ENCODE assay signal across 39 cellular contexts in genomic region chr2:196128749-196129148, GRCh38.
"Had no signal": no experiment of that assay in that cellular context is flagged by ENCODE, and none has a peak within 500 bp of the region (broad histone marks: within the 10 kb centered on the region; RNA-seq: fewer than 3 reads in every experiment).

No MANE protein-coding gene starts in this region.

- H3K4me3 Mint-ChIP-seq: activated CD4-positive, alpha-beta memory T cell treated with anti-CD3 and anti-CD28 coated beads, Interleukin-2, amount 10 ng/mL, durations not matched to agents 7 days and 5 days; activated CD4-positive, alpha-beta T cell treated with anti-CD3 and anti-CD28 coated beads for 36 hours; activated CD4-positive, alpha-beta T cell treated with anti-CD3 and anti-CD28 coated beads, Interleukin-2, amount 10 ng/mL, durations not matched to agents 7 days and 5 days; activated naive CD4-positive, alpha-beta T cell treated with anti-CD3 and anti-CD28 coated beads for 36 hours; activated naive CD4-positive, alpha-beta T cell treated with anti-CD3 and anti-CD28 coated beads, Interleukin-2, amount 50 U/mL, for 24 hours; activated naive CD8-positive, alpha-beta T cell treated with anti-CD3 and anti-CD28 coated beads for 36 hours; activated naive CD8-positive, alpha-beta T cell treated with anti-CD3 and anti-CD28 coated beads, Interleukin-2, amount 50 U/mL, for 24 hours; activated T-cell treated with anti-CD3 and anti-CD28 coated beads, Interleukin-2, amount 50 U/mL, for 4 hours; activated T-helper 1 cell treated with anti-CD3 and anti-CD28 coated beads, Interleukin-12 subunit alpha, Interleukin-12 subunit beta, Interleukin-2, Interleukin-4 antibody, amounts not matched to agents 30 ng/mL and 10 ng/mL and 1 ng/mL, durations not matched to agents 14 hours and 24 hours and 36 hours; brain; dendritic cell treated with granulocyte-macrophage colony-stimulating factor and Interleukin-4, amounts not matched to agents 40 ng/mL and 50 ng/mL, for 4 days; T-helper 17 cell; T-helper 2 cell treated with Interferon-gamma antibody and Interleukin-4, amounts not matched to agents 5 μg/mL and 100 μg/mL, for 36 hours had no signal

- H3K27ac ChIP-seq: adrenal gland, ascending aorta, breast epithelium, cardiac muscle cell, coronary artery, dorsolateral prefrontal cortex, esophagus muscularis mucosa, foreskin keratinocyte, gastrocnemius medialis, heart left ventricle had no signal

- H3K4me3 ChIP-seq: adrenal gland, ascending aorta, breast epithelium, cardiac muscle cell, coronary artery, dorsolateral prefrontal cortex, esophagus muscularis mucosa, gastrocnemius medialis, heart left ventricle had no signal

- H3K4me1 Mint-ChIP-seq: brain had no signal

- H3K27me3 ChIP-seq: adrenal gland, ascending aorta, breast epithelium, cardiac muscle cell, dorsolateral prefrontal cortex, esophagus muscularis mucosa, foreskin keratinocyte, gastrocnemius medialis, heart left ventricle had no signal

- H3K27me3 Mint-ChIP-seq: activated CD4-positive, alpha-beta memory T cell treated with anti-CD3 and anti-CD28 coated beads, Interleukin-2, amount 10 ng/mL, durations not matched to agents 7 days and 5 days; activated CD4-positive, alpha-beta T cell treated with anti-CD3 and anti-CD28 coated beads for 36 hours; activated CD4-positive, alpha-beta T cell treated with anti-CD3 and anti-CD28 coated beads, Interleukin-2, amount 10 ng/mL, durations not matched to agents 7 days and 5 days; activated naive CD4-positive, alpha-beta T cell treated with anti-CD3 and anti-CD28 coated beads, Interleukin-2, amount 50 U/mL, for 24 hours; activated naive CD8-positive, alpha-beta T cell treated with anti-CD3 and anti-CD28 coated beads for 36 hours; activated naive CD8-positive, alpha-beta T cell treated with anti-CD3 and anti-CD28 coated beads, Interleukin-2, amount 50 U/mL, for 24 hours; brain; dendritic cell treated with granulocyte-macrophage colony-stimulating factor and Interleukin-4, amounts not matched to agents 40 ng/mL and 50 ng/mL, for 4 days; T-helper 17 cell had no signal

- H3K36me3 ChIP-seq: adrenal gland, ascending aorta, breast epithelium, cardiac muscle cell, esophagus muscularis mucosa, gastrocnemius medialis had no signal

- ATAC-seq: activated CD4-positive, alpha-beta T cell treated with anti-CD3 and anti-CD28 coated beads for 36 hours; activated naive CD8-positive, alpha-beta T cell treated with anti-CD3 and anti-CD28 coated beads, Interleukin-2, amount 50 U/mL, for 24 hours; activated T-cell treated with anti-CD3 and anti-CD28 coated beads, Interleukin-2, amount 50 U/mL, for 4 hours; foreskin keratinocyte; gastrocnemius medialis; heart left ventricle; T-helper 17 cell had no signal

- H3K27ac Mint-ChIP-seq: activated CD4-positive, alpha-beta memory T cell treated with anti-CD3 and anti-CD28 coated beads, Interleukin-2, amount 10 ng/mL, durations not matched to agents 7 days and 5 days; activated CD4-positive, alpha-beta T cell treated with anti-CD3 and anti-CD28 coated beads for 36 hours; activated CD4-positive, alpha-beta T cell treated with anti-CD3 and anti-CD28 coated beads, Interleukin-2, amount 10 ng/mL, durations not matched to agents 7 days and 5 days; activated naive CD4-positive, alpha-beta T cell treated with anti-CD3 and anti-CD28 coated beads for 36 hours; activated naive CD4-positive, alpha-beta T cell treated with anti-CD3 and anti-CD28 coated beads, Interleukin-2, amount 50 U/mL, for 24 hours; activated naive CD8-positive, alpha-beta T cell treated with anti-CD3 and anti-CD28 coated beads for 36 hours; activated naive CD8-positive, alpha-beta T cell treated with anti-CD3 and anti-CD28 coated beads, Interleukin-2, amount 50 U/mL, for 24 hours; activated T-helper 1 cell treated with anti-CD3 and anti-CD28 coated beads, Interleukin-12 subunit alpha, Interleukin-12 subunit beta, Interleukin-2, Interleukin-4 antibody, amounts not matched to agents 30 ng/mL and 10 ng/mL and 1 ng/mL, durations not matched to agents 14 hours and 24 hours and 36 hours; activated T-helper 2 cell treated with anti-CD3 and anti-CD28 coated beads, Interferon-gamma antibody, Interleukin-2, Interleukin-4, amounts not matched to agents 10 μg/mL and 5 μg/mL and 100 μg/mL, durations not matched to agents 14 hours and 24 hours and 36 hours; brain; dendritic cell treated with granulocyte-macrophage colony-stimulating factor and Interleukin-4, amounts not matched to agents 40 ng/mL and 50 ng/mL, for 4 days; T-helper 17 cell; T-helper 2 cell treated with Interferon-gamma antibody and Interleukin-4, amounts not matched to agents 5 μg/mL and 100 μg/mL, for 36 hours had no signal

- H3K4me1 ChIP-seq: adrenal gland, breast epithelium, esophagus muscularis mucosa, foreskin keratinocyte, gastrocnemius medialis had no signal

- DNase-seq: activated CD4-positive, alpha-beta memory T cell treated with anti-CD3 and anti-CD28 coated beads, Interleukin-2, amount 10 ng/mL, durations not matched to agents 7 days and 5 days; activated CD4-positive, alpha-beta T cell treated with anti-CD3 and anti-CD28 coated beads for 36 hours; activated CD4-positive, alpha-beta T cell treated with anti-CD3 and anti-CD28 coated beads, Interleukin-2, amount 10 ng/mL, durations not matched to agents 7 days and 5 days; activated CD4-positive, alpha-beta T cell treated with anti-CD3 and anti-CD28 coated beads, Interleukin-2, amount 50 U/mL, for 4 hours; activated CD4-positive, CD25-positive, alpha-beta regulatory T cell; activated CD4-positive, CD25-positive, alpha-beta regulatory T cell treated with anti-CD3 and anti-CD28 coated beads, Interleukin-2, amount 50 U/mL, for 72 hours; activated CD8-positive, alpha-beta memory T cell treated with anti-CD3 and anti-CD28 coated beads, Interleukin-2, amount 50 U/mL, for 48 hours; activated effector memory CD4-positive, alpha-beta T cell treated with anti-CD3 and anti-CD28 coated beads, Interleukin-2, amount 50 U/mL, for 16 hours; activated naive CD4-positive, alpha-beta T cell treated with anti-CD3 and anti-CD28 coated beads for 36 hours; activated naive CD8-positive, alpha-beta T cell treated with anti-CD3 and anti-CD28 coated beads for 36 hours; activated naive CD8-positive, alpha-beta T cell treated with anti-CD3 and anti-CD28 coated beads, Interleukin-2, amount 50 U/mL, for 24 hours; activated T-cell treated with anti-CD3 and anti-CD28 coated beads for 4 hours; activated T-cell treated with anti-CD3 and anti-CD28 coated beads, Interleukin-2, amount 50 U/mL, for 4 hours; adrenal gland; amygdala; central memory CD4-positive, alpha-beta T cell; cerebellar nuclear complex; dorsolateral prefrontal cortex; effector memory CD4-positive, alpha-beta T cell; erythroblast; foreskin keratinocyte; gastrocnemius medialis; glutamatergic neuron; heart left ventricle; hypothalamus; T-helper 1 cell; T-helper 17 cell; T1000 had no signal
